8 cellular contexts compared by ENCODE assay signal in the genomic region with DNA sequence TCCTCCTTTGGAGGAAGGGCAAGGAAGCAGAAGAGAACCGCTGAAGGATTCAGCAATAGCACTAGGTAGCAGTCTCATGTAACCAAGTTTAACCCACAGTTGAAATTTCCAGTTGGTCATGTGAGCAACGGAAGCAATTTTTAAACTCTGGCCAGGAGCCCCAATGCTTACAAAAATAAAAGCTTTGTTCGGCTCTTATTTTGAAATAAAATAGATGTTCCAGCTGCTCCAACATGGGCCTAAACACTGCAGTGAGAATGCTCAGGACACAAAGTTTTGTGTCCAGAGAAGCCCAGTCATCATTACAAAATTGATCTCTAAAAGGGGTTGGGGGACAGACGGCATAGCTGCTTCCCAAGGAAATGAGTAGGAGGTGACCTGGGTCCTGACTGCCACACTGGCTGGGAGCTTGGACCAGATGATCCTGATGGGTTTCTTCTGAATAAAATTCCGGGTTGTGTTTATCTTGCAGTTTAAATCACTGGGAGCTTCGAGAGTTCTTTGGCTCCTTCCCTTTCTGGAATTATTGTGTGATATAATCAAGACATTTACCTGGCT. TPM values are rescaled to one million over a fixed set of nuclear protein-coding genes. Genes with fewer than 3 reads are reported as not detected.
DNase-seq lines count a peak whose midpoint lies in the region; ATAC-seq, FAIRE-seq and TF ChIP-seq lines count a peak whose summit lies in the region.

No MANE protein-coding gene starts in this region.

- H3K36me3 ChIP-seq in DOHH2 (ENCODE audit: control insufficient read depth, low read length) (no peaks in the 10 kb centered on the region), kidney (ENCODE audit: control insufficient read depth in 1 of 2, insufficient read depth in 2 of 2, low read length in 2 of 2) (peaks cover 0 to 5% of the 10 kb centered on the region in 2 donors), testis (ENCODE audit: low read depth, missing control alignments) (no peaks in the 10 kb centered on the region)

- no peaks in the 10 kb centered on the region for H3K9me2 ChIP-seq in DOHH2 (replicated peaks; ENCODE audit: control insufficient read depth, low read length)

- H3K9ac ChIP-seq in kidney (ENCODE audit: low read length in 2 of 2), result peak overlapping the region; percentile 55 to 94

- FAIRE-seq in kidney (lab: Jason Lieb, UNC), result no peak

- H4K20me1 ChIP-seq in DOHH2 (ENCODE audit: control insufficient read depth, insufficient read depth, low read depth, low read length), result no peaks in the 10 kb centered on the region

- H3K4me1 Mint-ChIP-seq in activated T-helper 2 cell treated with anti-CD3 and anti-CD28 coated beads, Interferon-gamma antibody, Interleukin-2, Interleukin-4, amounts not matched to agents 10 μg/mL and 5 μg/mL and 100 μg/mL, durations not matched to agents 14 hours and 24 hours and 36 hours (ENCODE audit: low read depth), result peaks cover 60% of the 10 kb centered on the region

- WGBS in testis, 2 donors, result 27 to 40% methylated on average over 6 of the region's 6 CpGs
- 32 to 33% methylated on average over 6 of the region's 6 CpGs for WGBS in lower leg skin, 2 donors

- peak overlapping the region; percentile 86 for H3K4me3 Mint-ChIP-seq in activated T-helper 2 cell treated with anti-CD3 and anti-CD28 coated beads, Interferon-gamma antibody, Interleukin-2, Interleukin-4, amounts not matched to agents 10 μg/mL and 5 μg/mL and 100 μg/mL, durations not matched to agents 14 hours and 24 hours and 36 hours (ENCODE audit: low read depth)

- DNase-seq in activated T-helper 2 cell treated with anti-CD3 and anti-CD28 coated beads, Interferon-gamma antibody, Interleukin-2, Interleukin-4, amounts not matched to agents 10 μg/mL and 5 μg/mL and 100 μg/mL, durations not matched to agents 14 hours and 24 hours and 36 hours (ENCODE audit: low spot score), result no peak
- DNase-seq in kidney (no peak), testis (no peak), COR-L47 (lab: John Stamatoyannopoulos, UW) (no peak), lower leg skin (ENCODE audit: low spot score in 2 of 2) (no peak)

- TF ChIP-seq POLR2A in testis (IDR thresholded peaks at IDR 0.05) (no peak), GM18505 (IDR thresholded peaks at IDR 0.05; ENCODE audit: borderline replicate concordance, extremely low read depth, insufficient read depth, insufficient read length) (no peak), lower leg skin (IDR thresholded peaks at IDR 0.05) (no peak)

- H3K27ac Mint-ChIP-seq in activated T-helper 2 cell treated with anti-CD3 and anti-CD28 coated beads, Interferon-gamma antibody, Interleukin-2, Interleukin-4, amounts not matched to agents 10 μg/mL and 5 μg/mL and 100 μg/mL, durations not matched to agents 14 hours and 24 hours and 36 hours, result peak overlapping the region; percentile 97

- intact Hi-C loops in activated T-helper 2 cell treated with anti-CD3 and anti-CD28 coated beads, Interferon-gamma antibody, Interleukin-2, Interleukin-4, amounts not matched to agents 10 μg/mL and 5 μg/mL and 100 μg/mL, durations not matched to agents 14 hours and 24 hours and 36 hours (cut with micrococcal nuclease), result loop anchor here (5.0 kb wide), 4 partner anchors 365 to 515 kb away; partner anchors contain the start of genes BPGM and CNOT4
- intact Hi-C loops in kidney (cut with DNase I), result no loop called here
- intact Hi-C loops in testis (cut with DNase I; ENCODE audit: low total_unique reads), result no loop called here
- intact Hi-C loops in lower leg skin (cut with DNase I; ENCODE audit: low total_unique reads), result no loop called here

- TF ChIP-seq CTCF in DOHH2 (IDR thresholded peaks at IDR 0.05; ENCODE audit: low read depth, low read length, poor library complexity, severe bottlenecking), result no peak
- no peak for TF ChIP-seq CTCF in kidney (IDR thresholded peaks at IDR 0.05; ENCODE audit: borderline replicate concordance, extremely low read depth, insufficient read depth)
- TF ChIP-seq CTCF in testis (IDR thresholded peaks at IDR 0.05), result no peak
- no peak for TF ChIP-seq CTCF in lower leg skin (IDR thresholded peaks at IDR 0.05)

- no peaks in the 10 kb centered on the region for H3K79me2 ChIP-seq in DOHH2 (ENCODE audit: control insufficient read depth, low read length)

- H3K4me2 ChIP-seq in DOHH2 (ENCODE audit: low read length), result peak overlapping the region; percentile 76

- H3K9me3 Mint-ChIP-seq in activated T-helper 2 cell treated with anti-CD3 and anti-CD28 coated beads, Interferon-gamma antibody, Interleukin-2, Interleukin-4, amounts not matched to agents 10 μg/mL and 5 μg/mL and 100 μg/mL, durations not matched to agents 14 hours and 24 hours and 36 hours, result no peaks in the 10 kb centered on the region

- ATAC-seq in HG02970 (IDR thresholded peaks at IDR 0.05; ENCODE audit: low FRiP score, unreplicated experiment), result peak; percentile 4
- ATAC-seq in GM18505 (IDR thresholded peaks at IDR 0.05; ENCODE audit: unreplicated experiment), result no peak

- no peaks in the 10 kb centered on the region for H3F3A ChIP-seq in DOHH2 (ENCODE audit: control insufficient read depth, insufficient read depth)

- H3K27me3 ChIP-seq in DOHH2 (ENCODE audit: control insufficient read depth, low read length), result no peaks in the 10 kb centered on the region
- no peaks in the 10 kb centered on the region for H3K27me3 ChIP-seq in testis

- H3K4me3 ChIP-seq in DOHH2 (ENCODE audit: low read length), result peak overlapping the region; percentile 67
- peak overlapping the region; percentile 85 to 92 for H3K4me3 ChIP-seq in kidney (ENCODE audit: low read length in 2 of 2)
- peak overlapping the region; percentile 33 to 50 for H3K4me3 ChIP-seq in testis
- H3K4me3 ChIP-seq in lower leg skin (ENCODE audit: low read depth, poor library complexity, severe bottlenecking), result no peak overlapping the region

- no peaks in the 10 kb centered on the region for H3K27me3 Mint-ChIP-seq in activated T-helper 2 cell treated with anti-CD3 and anti-CD28 coated beads, Interferon-gamma antibody, Interleukin-2, Interleukin-4, amounts not matched to agents 10 μg/mL and 5 μg/mL and 100 μg/mL, durations not matched to agents 14 hours and 24 hours and 36 hours (ENCODE audit: low read depth)

- no peaks in the 10 kb centered on the region for H3K9me3 ChIP-seq in DOHH2 (ENCODE audit: control insufficient read depth, insufficient read depth, low read length)
- H3K9me3 ChIP-seq in kidney (ENCODE audit: control insufficient read depth in 1 of 2, low read length in 2 of 2), result no peaks in the 10 kb centered on the region
- no peaks in the 10 kb centered on the region for H3K9me3 ChIP-seq in testis

- H3K27ac ChIP-seq in DOHH2 (ENCODE audit: low read depth, low read length) (no peak overlapping the region), kidney (ENCODE audit: low read depth in 2 of 2, low read length in 2 of 2) (peak overlapping the region; percentile 94 to 95), testis (peak overlapping the region; percentile 84 to 95)

- H3K36me3 Mint-ChIP-seq in activated T-helper 2 cell treated with anti-CD3 and anti-CD28 coated beads, Interferon-gamma antibody, Interleukin-2, Interleukin-4, amounts not matched to agents 10 μg/mL and 5 μg/mL and 100 μg/mL, durations not matched to agents 14 hours and 24 hours and 36 hours (ENCODE audit: low read depth), result peaks cover 22% of the 10 kb centered on the region

- peaks cover 20% of the 10 kb centered on the region for H3K4me1 ChIP-seq in DOHH2 (ENCODE audit: control insufficient read depth, low read length)
- peaks cover 15 to 40% of the 10 kb centered on the region in 2 donors for H3K4me1 ChIP-seq in kidney (ENCODE audit: control insufficient read depth in 1 of 2, insufficient read depth in 1 of 2, low read depth in 1 of 2, low read length in 2 of 2)
- peaks cover 14% of the 10 kb centered on the region for H3K4me1 ChIP-seq in testis

RNA-seq across cellular contexts. Expression of gene TMEM140, which starts 0.5 kb away (rescaled TPM):
- 3.0 and 4.8 TPM in 2 replicates for total RNA-seq in activated T-helper 2 cell treated with anti-CD3 and anti-CD28 coated beads, Interferon-gamma antibody, Interleukin-2, Interleukin-4, amounts not matched to agents 10 μg/mL and 5 μg/mL and 100 μg/mL, durations not matched to agents 14 hours and 24 hours and 36 hours
- total RNA-seq in kidney (31.3 TPM), testis (1 to 10 TPM; 5.1 to 6.3 TPM), lower leg skin (1 to 10 TPM; 4.3 to 8.6 (median 7.9) TPM)
- polyA plus RNA-seq in kidney (ENCODE audit: insufficient read depth, low read depth, low replicate concordance) (28.2 TPM), testis (ENCODE audit: insufficient read depth, low read depth, low replicate concordance) (11.4 TPM)

RNA-seq across cellular contexts. Expression of gene CYREN, which starts 23.1 kb away (rescaled TPM):
- 50.1 and 52.9 TPM in 2 replicates for total RNA-seq in activated T-helper 2 cell treated with anti-CD3 and anti-CD28 coated beads, Interferon-gamma antibody, Interleukin-2, Interleukin-4, amounts not matched to agents 10 μg/mL and 5 μg/mL and 100 μg/mL, durations not matched to agents 14 hours and 24 hours and 36 hours
- total RNA-seq in kidney, result 89.3 TPM
- polyA plus RNA-seq in kidney (ENCODE audit: insufficient read depth, low read depth, low replicate concordance), result 39.4 TPM
- total RNA-seq in testis, result 10 to 100 TPM; 44.3 to 47.3 TPM
- 36.3 TPM for polyA plus RNA-seq in testis (ENCODE audit: insufficient read depth, low read depth, low replicate concordance)
- 10 to 100 TPM; 26.1 to 42.2 (median 30.5) TPM for total RNA-seq in lower leg skin
